In genomic region chr2:70519453-70519852, GRCh38 we compare ENCODE assay signal across 28 cellular contexts. TPM values are rescaled to one million over a fixed set of nuclear protein-coding genes. Genes with fewer than 3 reads are reported as not detected.
"Had no signal": no experiment of that assay in that cellular context is flagged by ENCODE, and none has a peak within 500 bp of the region (broad histone marks: within the 10 kb centered on the region; RNA-seq: fewer than 3 reads in every experiment).

No MANE protein-coding gene starts in this region.

- H3K36me3 ChIP-seq: brain microvascular endothelial cell, cardiac muscle cell, colonic mucosa, gastrocnemius medialis, heart left ventricle had no signal

- FAIRE-seq: astrocyte had no signal

- H3K27ac ChIP-seq: brain microvascular endothelial cell, cardiac muscle cell, colonic mucosa, gastrocnemius medialis, heart left ventricle had no signal

- H3K9me3 ChIP-seq: colonic mucosa, gastrocnemius medialis, heart left ventricle had no signal

- DNase-seq: activated CD4-positive, alpha-beta memory T cell treated with anti-CD3 and anti-CD28 coated beads, Interleukin-2, amount 10 ng/mL, durations not matched to agents 7 days and 5 days; activated CD4-positive, alpha-beta T cell treated with anti-CD3 and anti-CD28 coated beads for 36 hours; activated CD4-positive, alpha-beta T cell treated with anti-CD3 and anti-CD28 coated beads, Interleukin-2, amount 10 ng/mL, durations not matched to agents 24 days and 14 days; activated CD4-positive, CD25-positive, alpha-beta regulatory T cell; activated CD4-positive, CD25-positive, alpha-beta regulatory T cell treated with anti-CD3 and anti-CD28 coated beads, Interleukin-2, amount 50 U/mL, for 72 hours; activated CD8-positive, alpha-beta memory T cell treated with anti-CD3 and anti-CD28 coated beads, Interleukin-2, amount 50 U/mL, for 48 hours; activated effector memory CD4-positive, alpha-beta T cell treated with Interleukin-2 at 50 U/mL for 16 hours; activated gamma-delta T cell treated with Interleukin-2 at 50 U/mL for 16 hours; activated naive CD4-positive, alpha-beta T cell treated with anti-CD3 and anti-CD28 coated beads, Interleukin-2, amount 50 U/mL, for 16 hours; activated naive CD4-positive, alpha-beta T cell treated with Interleukin-2 at 50 U/mL for 16 hours; activated T-cell treated with anti-CD3 and anti-CD28 coated beads for 4 hours; activated T-cell treated with anti-CD3 and anti-CD28 coated beads, Interleukin-2, amount 50 U/mL, for 4 hours; amniotic stem cell; anterior cingulate cortex; brain microvascular endothelial cell; central memory CD4-positive, alpha-beta T cell; cerebellar nuclear complex; colonic mucosa; effector CD8-positive, alpha-beta T cell; endodermal cell; foreskin fibroblast; gastrocnemius medialis; glutamatergic neuron; heart left ventricle; T-helper 2 cell had no signal

- H3K27me3 ChIP-seq: cardiac muscle cell, colonic mucosa, gastrocnemius medialis, heart left ventricle had no signal

- ATAC-seq: activated CD4-positive, alpha-beta T cell treated with anti-CD3 and anti-CD28 coated beads for 36 hours; activated T-cell treated with anti-CD3 and anti-CD28 coated beads, Interleukin-2, amount 50 U/mL, for 4 hours; activated T-helper 17 cell treated with anti-CD3 and anti-CD28 coated beads, Interleukin-2, amount 50 U/mL, for 72 hours; gastrocnemius medialis; heart left ventricle had no signal

- H3K4me1 ChIP-seq: gastrocnemius medialis had no signal

- H3K4me3 ChIP-seq: cardiac muscle cell, colonic mucosa, gastrocnemius medialis, heart left ventricle had no signal

RNA-seq across cellular contexts. Expression of gene TGFA, which starts 34.2 kb away (rescaled TPM):
- total RNA-seq: activated CD4-positive, alpha-beta memory T cell treated with anti-CD3 and anti-CD28 coated beads, Interleukin-2, amount 10 ng/mL, durations not matched to agents 7 days and 5 days; activated CD4-positive, alpha-beta T cell treated with anti-CD3 and anti-CD28 coated beads, Interleukin-2, amount 10 ng/mL, durations not matched to agents 24 days and 14 days had no signal
- polyA plus RNA-seq: cardiac muscle cell had no signal
